25 cellular contexts compared by ENCODE assay signal in genomic region chr20:4709261-4710105, GRCh38. TPM values are rescaled to one million over a fixed set of nuclear protein-coding genes. Genes with fewer than 3 reads are reported as not detected.
DNase-seq lines count a peak whose midpoint lies in the region; ATAC-seq, FAIRE-seq and TF ChIP-seq lines count a peak whose summit lies in the region.
"Had no signal": no experiment of that assay in that cellular context is flagged by ENCODE, and none has a peak within 500 bp of the region (broad histone marks: within the 10 kb centered on the region; RNA-seq: fewer than 3 reads in every experiment).

No MANE protein-coding gene starts in this region.

- no peak for TF ChIP-seq EP300 in HepG2 (IDR thresholded peaks at IDR 0.05; ENCODE audit: low read depth in 2 of 2, low read length in 2 of 2)
- TF ChIP-seq EP300 in HepG2 (CRISPR knock-in tag; IDR thresholded peaks at IDR 0.05; ENCODE audit: borderline replicate concordance) = no peak

- peaks cover 0 to 42% of the 10 kb centered on the region in 2 experiments; a peak in 3 of 5 replicates for H3K27me3 ChIP-seq in HepG2 (ENCODE audit: control insufficient read depth in 1 of 2, insufficient read depth in 2 of 2, low read length in 2 of 2)
- no peaks in the 10 kb centered on the region for H3K27me3 ChIP-seq in right lobe of liver
- no peaks in the 10 kb centered on the region for H3K27me3 ChIP-seq in endodermal cell (ENCODE audit: control insufficient read depth, insufficient read depth, low read length, poor library complexity, severe bottlenecking)
- H3K27me3 ChIP-seq: BE2C had no signal

- no peak overlapping the region for H3K4me3 Mint-ChIP-seq in endodermal cell
- H3K4me3 Mint-ChIP-seq: CD4-positive, CD25-positive, alpha-beta regulatory T cell; CD8-positive, alpha-beta memory T cell; HFFc6 had no signal

- H3K4me1 ChIP-seq in HepG2 (ENCODE audit: insufficient read depth, low read length) (peaks cover 5% of the 10 kb centered on the region; the same call in 1 of the 2 replicates), right lobe of liver (no peaks in the 10 kb centered on the region), endodermal cell (ENCODE audit: control insufficient read depth, insufficient read depth, low read length) (no peaks in the 10 kb centered on the region)
- H3K4me1 ChIP-seq: BE2C had no signal

- H2AFZ ChIP-seq in HepG2 (ENCODE audit: low read length) = no peak overlapping the region
- H2AFZ ChIP-seq: GM23248 had no signal

- no peak for FAIRE-seq in HepG2 (lab: Jason Lieb, UNC)
- FAIRE-seq: A204.1, GM12892, GM18507, H54, HTR-8/SVneo had no signal

- no peak for TF ChIP-seq RAD21 in HepG2 (CRISPR knock-in tag; IDR thresholded peaks at IDR 0.05)

- H3K9me3 Mint-ChIP-seq in endodermal cell = no peaks in the 10 kb centered on the region
- H3K9me3 Mint-ChIP-seq: CD4-positive, CD25-positive, alpha-beta regulatory T cell; CD8-positive, alpha-beta memory T cell had no signal

- WGBS in HepG2 (ENCODE audit: low lambda C conversion rate) = 50% methylated on average over 10 of the region's 10 CpGs
- WGBS in right lobe of liver (ENCODE audit: insufficient coverage, low coverage, low lambda C conversion rate, missing lambda C conversion rate) = 80% methylated on average over 2 of the region's 10 CpGs
- WGBS in endodermal cell (ENCODE audit: insufficient coverage in 1 of 2, insufficient read length in 1 of 2), 2 experiments = 91 to 100% methylated on average over 3 to 10 of the region's 10 CpGs

- CTCF ChIA-PET in HepG2 (lab: Yijun Ruan, JAX; ENCODE audit: low intra/inter-chr PET ratio, low total read pairs) = no interaction called here

- no peaks in the 10 kb centered on the region for H3K36me3 ChIP-seq in HepG2 (replicated peaks in 1 of 2; ENCODE audit: control insufficient read depth in 1 of 2, insufficient read depth in 2 of 2, low read length in 2 of 2)
- H3K36me3 ChIP-seq in right lobe of liver = no peaks in the 10 kb centered on the region
- H3K36me3 ChIP-seq in endodermal cell (ENCODE audit: control insufficient read depth, insufficient read depth, low read length) = no peaks in the 10 kb centered on the region
- H3K36me3 ChIP-seq: BE2C had no signal

- H4K20me1 ChIP-seq in HepG2 (ENCODE audit: insufficient read depth, low read length) = no peaks in the 10 kb centered on the region

- no TSS peak for BruUV-seq in HepG2 (replicated peaks; lab: Mats Ljungman, UMichigan)

- POLR2A ChIA-PET in HepG2 (lab: Yijun Ruan, JAX) = no interaction called here

- intact Hi-C loops in HepG2 (cut with micrococcal nuclease; ENCODE audit: unreplicated experiment) = no loop called here
- intact Hi-C loops in right lobe of liver (cut with DNase I) = no loop called here

- no peak overlapping the region for H3K27ac Mint-ChIP-seq in endodermal cell
- H3K27ac Mint-ChIP-seq: CD4-positive, CD25-positive, alpha-beta regulatory T cell; CD8-positive, alpha-beta memory T cell; HFFc6 had no signal

- no peaks in the 10 kb centered on the region for H3K9me3 ChIP-seq in HepG2 (ENCODE audit: low read length)
- H3K9me3 ChIP-seq in right lobe of liver = no peaks in the 10 kb centered on the region
- H3K9me3 ChIP-seq in endodermal cell (ENCODE audit: control insufficient read depth, low read length) = no peaks in the 10 kb centered on the region
- H3K9me3 ChIP-seq: BE2C had no signal

- no peaks in the 10 kb centered on the region for H3K36me3 Mint-ChIP-seq in endodermal cell (ENCODE audit: low read depth)
- H3K36me3 Mint-ChIP-seq: CD4-positive, CD25-positive, alpha-beta regulatory T cell had no signal

- peaks cover under 1% of the 10 kb centered on the region for H3K4me1 Mint-ChIP-seq in endodermal cell

- no peaks in the 10 kb centered on the region for H3K27me3 Mint-ChIP-seq in endodermal cell (ENCODE audit: insufficient read depth)
- H3K27me3 Mint-ChIP-seq: IgD-negative memory B cell had no signal

- no peaks in the 10 kb centered on the region for H3K79me2 ChIP-seq in HepG2 (ENCODE audit: insufficient read depth, low read length)

- no peak for DNase-seq in HepG2 (ENCODE audit: low spot score)
- no peak for DNase-seq in right lobe of liver
- DNase-seq in endodermal cell = peak; percentile 25
- DNase-seq in mesenteric fat pad (ENCODE audit: low spot score) = peak; percentile 65
- no peak for DNase-seq in activated naive CD4-positive, alpha-beta T cell treated with anti-CD3 and anti-CD28 coated beads, Interleukin-2, amount 50 U/mL, for 16 hours
- no peak for DNase-seq in T-helper 2 cell
- DNase-seq: ACHN; BE2C; CD4-positive, CD25-positive, alpha-beta regulatory T cell; CD8-positive, alpha-beta memory T cell; COR-L47; DMS153; DMS79; GDM1; GM23248; HCEC 1CT; HFFc6 had no signal

- no peak overlapping the region for H3K27ac ChIP-seq in HepG2 (ENCODE audit: extremely low read length, insufficient read depth, low read length)
- no peak overlapping the region for H3K27ac ChIP-seq in right lobe of liver
- H3K27ac ChIP-seq in endodermal cell (ENCODE audit: low read depth, low read length) = no peak overlapping the region
- H3K27ac ChIP-seq: GM23248 had no signal

- no peak for TF ChIP-seq CTCF in HepG2 (CRISPR knock-in tag; IDR thresholded peaks at IDR 0.05)
- no peak for TF ChIP-seq CTCF in right lobe of liver (IDR thresholded peaks at IDR 0.05)
- TF ChIP-seq CTCF in endodermal cell (conservative IDR thresholded peaks at IDR 0.05) = no peak

- ATAC-seq in HepG2 = no peak
- no peak for ATAC-seq in right lobe of liver
- no peak for ATAC-seq in HG02852 (IDR thresholded peaks at IDR 0.05; ENCODE audit: unreplicated experiment)

- no peak overlapping the region for H3K4me2 ChIP-seq in HepG2 (ENCODE audit: low read depth, low read length)

- H3K4me3 ChIP-seq in HepG2 (replicated peaks in 1 of 3; ENCODE audit: insufficient read depth in 1 of 3, low read depth in 2 of 3, low read length in 3 of 3) (no peak overlapping the region), right lobe of liver (no peak overlapping the region), endodermal cell (ENCODE audit: low read length) (no peak overlapping the region)
- H3K4me3 ChIP-seq: GM23248 had no signal

- TF ChIP-seq POLR2A in HepG2 (IDR thresholded peaks at IDR 0.05; ENCODE audit: insufficient read depth in 1 of 2, low read depth in 2 of 2, low read length in 2 of 2) (no peak), right lobe of liver (IDR thresholded peaks at IDR 0.05) (no peak)

- in situ Hi-C loops in HepG2 (cut with HindIII; ENCODE audit: extremely low pct_ligation_motif_present, low pct_unique_long_range_greater_than_20kb) = no loop called here

- H3K9ac ChIP-seq in HepG2 (ENCODE audit: insufficient read depth, low read depth, low read length) = no peak overlapping the region
- no peak overlapping the region for H3K9ac ChIP-seq in endodermal cell (ENCODE audit: extremely low read depth, low read length, poor library complexity, severe bottlenecking)
- H3K9ac ChIP-seq: GM23248 had no signal

RNA-seq across cellular contexts. Expression of gene PRND, which starts 12.2 kb away (rescaled TPM):
- total RNA-seq in HepG2 (2016; rRNA removed; fragmentation: Illumina TruSeq; extraction: Trizol) (not detected in 2 replicates), right lobe of liver (not detected), endodermal cell (under 1 TPM; 0.24 to 0.88 TPM), mesenteric fat pad (not detected)
- total RNA-seq in HepG2 (2016; cell fraction: cytosol; rRNA removed; fragmentation: Illumina TruSeq; extraction: Trizol; ENCODE audit: low read depth) = not detected in 2 replicates
- total RNA-seq in HepG2 (2016; cell fraction: insoluble cytoplasmic fraction; rRNA removed; fragmentation: Illumina TruSeq; extraction: Trizol) = not detected in 2 replicates
- not detected in 2 replicates for total RNA-seq in HepG2 (2016; cell fraction: membrane; rRNA removed; fragmentation: Illumina TruSeq; extraction: Trizol)
- not detected in 2 replicates for total RNA-seq in HepG2 (2016; cell fraction: nucleus; rRNA removed; fragmentation: Illumina TruSeq; extraction: Trizol)
- polyA plus RNA-seq in HepG2 (2011; rRNA removed) = not detected in 2 replicates
- not detected in 2 replicates for polyA plus RNA-seq in HepG2 (2011; cell fraction: cytosol; rRNA removed)
- not detected in 2 replicates for polyA plus RNA-seq in HepG2 (2011; cell fraction: nucleus; rRNA removed)
- polyA plus RNA-seq in HepG2 (2012) = not detected in 2 replicates
- polyA plus RNA-seq in HepG2 (2016; cell fraction: cytosol; fragmentation: Illumina TruSeq; extraction: Trizol; ENCODE audit: low read depth) = not detected in 2 replicates
- polyA plus RNA-seq in HepG2 (2016; cell fraction: insoluble cytoplasmic fraction; fragmentation: Illumina TruSeq; extraction: Trizol; ENCODE audit: low read depth) = not detected in 2 replicates
- polyA plus RNA-seq in HepG2 (2016; cell fraction: membrane; fragmentation: Illumina TruSeq; extraction: Trizol; ENCODE audit: low read depth) = not detected in 2 replicates
- polyA plus RNA-seq in HepG2 (2016; cell fraction: nucleus; fragmentation: Illumina TruSeq; extraction: Trizol; ENCODE audit: insufficient read depth, low read depth) = not detected in 2 replicates
- not detected in 2 replicates for polyA minus RNA-seq in HepG2 (2011; rRNA and poly(A)+ RNA removed; ENCODE audit: low replicate concordance)
- polyA minus RNA-seq in HepG2 (2011; cell fraction: cytosol; rRNA and poly(A)+ RNA removed) = not detected in 2 replicates
- not detected in 2 replicates for polyA minus RNA-seq in HepG2 (2011; cell fraction: nucleus; rRNA and poly(A)+ RNA removed)
- 0.32 TPM for polyA plus RNA-seq in endodermal cell (2013, experiment 1 of 2)
- polyA plus RNA-seq in endodermal cell (2013, experiment 2 of 2) = 0.21 TPM
- total RNA-seq: CD4-positive, CD25-positive, alpha-beta regulatory T cell; CD8-positive, alpha-beta memory T cell; Daoy; GM23248 had no signal
- polyA plus RNA-seq: GM23248 had no signal

RNA-seq across cellular contexts. Expression of gene PRNP, which starts 23.2 kb away (rescaled TPM):
- total RNA-seq in HepG2 (2016; rRNA removed; fragmentation: Illumina TruSeq; extraction: Trizol) (49.5 and 90.2 TPM in 2 replicates), right lobe of liver (10 to 100 TPM; 20.8 to 59.9 (median 41.7) TPM), endodermal cell (10 to 100 TPM in 1 of 2 donors, 1 to 10 TPM in 1; 9.3 to 14.9 TPM), mesenteric fat pad (79.0 TPM)
- total RNA-seq in HepG2 (2016; cell fraction: cytosol; rRNA removed; fragmentation: Illumina TruSeq; extraction: Trizol; ENCODE audit: low read depth) = 13.4 and 13.5 TPM in 2 replicates
- 46.2 and 90.7 TPM in 2 replicates for total RNA-seq in HepG2 (2016; cell fraction: insoluble cytoplasmic fraction; rRNA removed; fragmentation: Illumina TruSeq; extraction: Trizol)
- 34.2 and 39.7 TPM in 2 replicates for total RNA-seq in HepG2 (2016; cell fraction: membrane; rRNA removed; fragmentation: Illumina TruSeq; extraction: Trizol)
- 74.6 and 91.1 TPM in 2 replicates for total RNA-seq in HepG2 (2016; cell fraction: nucleus; rRNA removed; fragmentation: Illumina TruSeq; extraction: Trizol)
- 176 and 203 TPM in 2 replicates for polyA plus RNA-seq in HepG2 (2011; rRNA removed)
- polyA plus RNA-seq in HepG2 (2011; cell fraction: cytosol; rRNA removed) = 188 and 194 TPM in 2 replicates
- polyA plus RNA-seq in HepG2 (2011; cell fraction: nucleus; rRNA removed) = 48.0 and 50.3 TPM in 2 replicates
- polyA plus RNA-seq in HepG2 (2012) = 103 and 105 TPM in 2 replicates
- 10.8 and 11.8 TPM in 2 replicates for polyA plus RNA-seq in HepG2 (2016; cell fraction: cytosol; fragmentation: Illumina TruSeq; extraction: Trizol; ENCODE audit: low read depth)
- 56.4 and 59.5 TPM in 2 replicates for polyA plus RNA-seq in HepG2 (2016; cell fraction: insoluble cytoplasmic fraction; fragmentation: Illumina TruSeq; extraction: Trizol; ENCODE audit: low read depth)
- polyA plus RNA-seq in HepG2 (2016; cell fraction: membrane; fragmentation: Illumina TruSeq; extraction: Trizol; ENCODE audit: low read depth) = 24.0 and 24.5 TPM in 2 replicates
- 131 and 138 TPM in 2 replicates for polyA plus RNA-seq in HepG2 (2016; cell fraction: nucleus; fragmentation: Illumina TruSeq; extraction: Trizol; ENCODE audit: insufficient read depth, low read depth)
- 95.4 and 192 TPM in 2 replicates for polyA minus RNA-seq in HepG2 (2011; rRNA and poly(A)+ RNA removed; ENCODE audit: low replicate concordance)
- polyA minus RNA-seq in HepG2 (2011; cell fraction: cytosol; rRNA and poly(A)+ RNA removed) = 126 and 147 TPM in 2 replicates
- polyA minus RNA-seq in HepG2 (2011; cell fraction: nucleus; rRNA and poly(A)+ RNA removed) = 25.6 and 36.6 TPM in 2 replicates
- polyA plus RNA-seq in endodermal cell (2013, experiment 1 of 2) = 12.3 TPM
- 11.2 TPM for polyA plus RNA-seq in endodermal cell (2013, experiment 2 of 2)

Comparison
In these comparisons a context has a peak if more than half of its experiments do, and no peak if none do; other contexts are left out.
1. DNase-seq: peak in endodermal cell (single experiment) and mesenteric fat pad (single experiment); none in HepG2 (single experiment), right lobe of liver (0 of 3), activated naive CD4-positive, alpha-beta T cell treated with anti-CD3 and anti-CD28 coated beads, Interleukin-2, amount 50 U/mL, for 16 hours (single experiment) and T-helper 2 cell (0 of 5).